16 cellular contexts compared by ENCODE assay signal in genomic region chr11:68498903-68499883, GRCh38. TPM values are rescaled to one million over a fixed set of nuclear protein-coding genes. Genes with fewer than 3 reads are reported as not detected.
DNase-seq lines count a peak whose midpoint lies in the region; ATAC-seq, FAIRE-seq and TF ChIP-seq lines count a peak whose summit lies in the region.
"Had no signal": no experiment of that assay in that cellular context is flagged by ENCODE, and none has a peak within 500 bp of the region (broad histone marks: within the 10 kb centered on the region; RNA-seq: fewer than 3 reads in every experiment).

No MANE protein-coding gene starts in this region.

- H3K9me3 ChIP-seq in CD4-positive, CD25-positive, alpha-beta regulatory T cell (ENCODE audit: control insufficient read depth in 2 of 2, low read length in 2 of 2) = no peaks in the 10 kb centered on the region
- H3K9me3 ChIP-seq in GM12878 (replicated peaks; ENCODE audit: control insufficient read depth, insufficient read depth, low read length) (no peaks in the 10 kb centered on the region), PC-3 (ENCODE audit: low read length) (no peaks in the 10 kb centered on the region)
- no peaks in the 10 kb centered on the region for H3K9me3 ChIP-seq in effector memory CD4-positive, alpha-beta T cell (ENCODE audit: control insufficient read depth, low read length)
- H3K9me3 ChIP-seq: HAP-1, heart right ventricle, Peyer's patch had no signal

- H3K4me3 ChIP-seq in CD4-positive, CD25-positive, alpha-beta regulatory T cell (ENCODE audit: low read depth, low read length) = peak overlapping the region; percentile 11
- peak overlapping the region; percentile 44 for H3K4me3 ChIP-seq in GM12878
- no peak overlapping the region for H3K4me3 ChIP-seq in effector memory CD4-positive, alpha-beta T cell (ENCODE audit: insufficient read depth, low read depth, low read length, poor library complexity, severe bottlenecking)
- no peak overlapping the region for H3K4me3 ChIP-seq in PC-3 (ENCODE audit: low read length)
- H3K4me3 ChIP-seq: HAP-1, heart right ventricle, Peyer's patch had no signal

- H3K9ac ChIP-seq in GM12878 (ENCODE audit: control insufficient read depth, insufficient read depth, low read length) = 0 out of 2 replicates have a peak overlapping the region, but pooled peaks have one; percentile 3
- no peak overlapping the region for H3K9ac ChIP-seq in PC-3 (ENCODE audit: low read length)

- peak overlapping the region; percentile 49 to 86 (median 75) for H3K27ac Mint-ChIP-seq in CD4-positive, CD25-positive, alpha-beta regulatory T cell
- H3K27ac Mint-ChIP-seq in naive thymus-derived CD8-positive, alpha-beta T cell = peak overlapping the region in 8 of 10 donors; percentile 6 to 81 (median 48)
- H3K27ac Mint-ChIP-seq: activated CD8-positive, alpha-beta memory T cell treated with anti-CD3 and anti-CD28 coated beads, Interleukin-2, amount 10 ng/mL, durations not matched to agents 7 days and 5 days had no signal

- no peak for DNase-seq in CD4-positive, CD25-positive, alpha-beta regulatory T cell
- DNase-seq in GM19239 (ENCODE audit: insufficient read length, low spot score) (no peak), GM12878 (ENCODE audit: low read depth, low spot score) (peak; percentile 24), PC-3 (no peak), T1000 (lab: John Stamatoyannopoulos, UW) (no peak)
- no peak for DNase-seq in naive thymus-derived CD8-positive, alpha-beta T cell
- DNase-seq in effector memory CD4-positive, alpha-beta T cell = no peak
- DNase-seq in activated naive CD4-positive, alpha-beta T cell treated with anti-CD3 and anti-CD28 coated beads, Interleukin-2, amount 50 U/mL, for 16 hours = no peak
- DNase-seq: activated CD8-positive, alpha-beta memory T cell treated with anti-CD3 and anti-CD28 coated beads, Interleukin-2, amount 10 ng/mL, durations not matched to agents 7 days and 5 days; DMS79 treated with DMSO at 0.1 percent for 48 hours; kidney; Peyer's patch; stimulated activated CD4-positive, alpha-beta T cell treated with anti-CD3 and anti-CD28 coated beads, Interleukin-12 subunit alpha, Interleukin-12 subunit beta, amount 100 ng/mL, for 4 hours had no signal

- H3K27ac ChIP-seq in CD4-positive, CD25-positive, alpha-beta regulatory T cell (ENCODE audit: insufficient read depth, low read length, poor library complexity, severe bottlenecking) = no peak overlapping the region
- H3K27ac ChIP-seq in GM12878 (ENCODE audit: control insufficient read depth, insufficient read depth) (peak overlapping the region; percentile 54), PC-3 (ENCODE audit: low read length) (no peak overlapping the region)
- no peak overlapping the region for H3K27ac ChIP-seq in effector memory CD4-positive, alpha-beta T cell (ENCODE audit: insufficient read depth, low read length, poor library complexity, severe bottlenecking)
- H3K27ac ChIP-seq: Peyer's patch had no signal

- no peak for TF ChIP-seq EP300 in GM12878 (IDR thresholded peaks at IDR 0.05; ENCODE audit: borderline replicate concordance in 1 of 2, control insufficient read depth in 1 of 2, low read depth in 2 of 2, low read length in 2 of 2)

- H3K4me1 Mint-ChIP-seq in CD4-positive, CD25-positive, alpha-beta regulatory T cell = peaks cover 59 to 93% (median 74%) of the 10 kb centered on the region in 4 donors
- peaks cover 42 to 92% (median 89%) of the 10 kb centered on the region in 4 donors for H3K4me1 Mint-ChIP-seq in naive thymus-derived CD8-positive, alpha-beta T cell

- peaks cover 96% of the 10 kb centered on the region for H3K79me2 ChIP-seq in GM12878 (ENCODE audit: control insufficient read depth, insufficient read depth, low read length)
- H3K79me2 ChIP-seq in PC-3 (ENCODE audit: low read length) = peaks cover 98% of the 10 kb centered on the region

- no peak for TF ChIP-seq POLR2A in GM12878 (IDR thresholded peaks at IDR 0.05; ENCODE audit: low read depth, low read length)

- in situ Hi-C loops in GM12878 (cut with MboI) = no loop called here

- no TSS peak for BruUV-seq in GM12878 (replicated peaks; lab: Mats Ljungman, UMichigan)
- BruUV-seq in PC-3 (replicated peaks; lab: Mats Ljungman, UMichigan) = no TSS peak

- peaks cover 4% of the 10 kb centered on the region for H3K36me3 Mint-ChIP-seq in CD4-positive, CD25-positive, alpha-beta regulatory T cell
- peaks cover 0 to 9% (median 0%) of the 10 kb centered on the region in 3 donors for H3K36me3 Mint-ChIP-seq in naive thymus-derived CD8-positive, alpha-beta T cell

- RAD21 ChIA-PET in GM12878 (lab: Charles Lee; ENCODE audit: unreplicated experiment) = interaction anchor here (0.7 to 1.0 kb wide), 3 partner anchors 14 to 36 kb away, joined by 3 to 6 read pairs (median 3); no protein-coding TSS in a partner anchor

- FAIRE-seq in GM19239 (lab: Jason Lieb, UNC) (peak; percentile 68), GM12878 (lab: Jason Lieb, UNC) (peak; percentile 49)
- FAIRE-seq: kidney had no signal

- no peak for TF ChIP-seq RAD21 in GM12878 (IDR thresholded peaks at IDR 0.05; ENCODE audit: insufficient read depth, low read depth, low read length)

- H3K9me2 ChIP-seq in PC-3 (replicated peaks; ENCODE audit: low read length) = no peaks in the 10 kb centered on the region

- TF ChIP-seq CTCF in GM12878 (IDR thresholded peaks at IDR 0.05 in 2 of 3, conservative IDR thresholded peaks at IDR 0.05 in 1 of 3; ENCODE audit: control insufficient read depth in 2 of 3, extremely low read depth in 1 of 3, insufficient read depth in 1 of 3, low read depth in 3 of 3, low read length in 3 of 3) (no peak), PC-3 (conservative IDR thresholded peaks at IDR 0.05; ENCODE audit: low read depth, low read length) (no peak)

- H2AFZ ChIP-seq in GM12878 (ENCODE audit: control insufficient read depth, low read depth, low read length) (no peak overlapping the region), PC-3 (ENCODE audit: low read length) (no peak overlapping the region)

- H3K27me3 ChIP-seq in CD4-positive, CD25-positive, alpha-beta regulatory T cell (ENCODE audit: control insufficient read depth, insufficient read depth, low read length) = no peaks in the 10 kb centered on the region
- no peaks in the 10 kb centered on the region for H3K27me3 ChIP-seq in GM12878 (replicated peaks in 1 of 2; ENCODE audit: control insufficient read depth in 2 of 2, insufficient read depth in 2 of 2, low read length in 1 of 2)
- no peaks in the 10 kb centered on the region for H3K27me3 ChIP-seq in effector memory CD4-positive, alpha-beta T cell (replicated peaks; ENCODE audit: control insufficient read depth, insufficient read depth, low read length, poor library complexity, severe bottlenecking)
- no peaks in the 10 kb centered on the region for H3K27me3 ChIP-seq in PC-3 (ENCODE audit: low read length)
- H3K27me3 ChIP-seq: heart right ventricle, Peyer's patch had no signal

- POLR2A ChIA-PET in GM12878 (lab: Charles Lee) (interaction anchor here (0.6 to 1.1 kb wide), 2 partner anchors 17 to 26 kb away, joined by 3 read pairs; no protein-coding TSS in a partner anchor), PC-3 (lab: Charles Lee; ENCODE audit: unreplicated experiment) (no interaction called here)
- POLR2A ChIA-PET in naive thymus-derived CD8-positive, alpha-beta T cell (lab: Charles Lee) = no interaction called here

- SMC1A ChIA-PET in GM12878 (lab: Charles Lee; ENCODE audit: uncharacterized antibody, unreplicated experiment) = interaction anchor here (0.6 to 2.1 kb wide), 7 partner anchors 10 to 47 kb away, joined by 3 to 6 read pairs (median 4); partner anchors contain the start of gene PPP6R3

- peak overlapping the region in 3 of 4 donors; percentile 27 to 57 (median 44) for H3K4me3 Mint-ChIP-seq in CD4-positive, CD25-positive, alpha-beta regulatory T cell
- H3K4me3 Mint-ChIP-seq in naive thymus-derived CD8-positive, alpha-beta T cell = peak overlapping the region in 7 of 10 donors; percentile 19 to 61 (median 45)
- H3K4me3 Mint-ChIP-seq: activated CD8-positive, alpha-beta memory T cell treated with anti-CD3 and anti-CD28 coated beads, Interleukin-2, amount 10 ng/mL, durations not matched to agents 7 days and 5 days; brain had no signal

- no peak for ATAC-seq in CD4-positive, CD25-positive, alpha-beta regulatory T cell (ENCODE audit: low read depth in 2 of 2)
- ATAC-seq in GM12878 (peak; percentile 70), PC-3 (no peak)
- ATAC-seq in naive thymus-derived CD8-positive, alpha-beta T cell = no peak
- ATAC-seq: activated CD8-positive, alpha-beta memory T cell treated with anti-CD3 and anti-CD28 coated beads, Interleukin-2, amount 10 ng/mL, durations not matched to agents 7 days and 5 days had no signal

- WGBS in GM12878 (ENCODE audit: insufficient coverage, insufficient replicate concordance, low lambda C conversion rate, missing lambda C conversion rate) = 32% methylated on average over 11 of the region's 11 CpGs

- peaks cover 0 to 1% (median 0%) of the 10 kb centered on the region in 7 donors for H3K9me3 Mint-ChIP-seq in CD4-positive, CD25-positive, alpha-beta regulatory T cell
- no peaks in the 10 kb centered on the region for H3K9me3 Mint-ChIP-seq in naive thymus-derived CD8-positive, alpha-beta T cell

- peaks cover 29% of the 10 kb centered on the region for H3K4me1 ChIP-seq in CD4-positive, CD25-positive, alpha-beta regulatory T cell (ENCODE audit: control insufficient read depth, insufficient read depth, low read length, poor library complexity, severe bottlenecking)
- H3K4me1 ChIP-seq in GM12878 (ENCODE audit: control insufficient read depth, insufficient read depth, low read length) (peaks cover 55% of the 10 kb centered on the region), PC-3 (ENCODE audit: insufficient read depth, low read length) (no peaks in the 10 kb centered on the region)
- peaks cover 23% of the 10 kb centered on the region for H3K4me1 ChIP-seq in effector memory CD4-positive, alpha-beta T cell (ENCODE audit: control insufficient read depth, insufficient read depth, low read length, poor library complexity, severe bottlenecking)

- H4K20me1 ChIP-seq in GM12878 (ENCODE audit: control insufficient read depth, insufficient read depth) = peaks cover 3% of the 10 kb centered on the region; the same call in 1 of the 2 replicates
- peaks cover 75% of the 10 kb centered on the region for H4K20me1 ChIP-seq in PC-3 (ENCODE audit: low read length)

- CTCF ChIA-PET in GM12878 (lab: Yijun Ruan, JAX) = no interaction called here
- CTCF ChIA-PET in PC-3 (lab: Charles Lee) = no interaction called here

- H3K4me2 ChIP-seq in GM12878 (ENCODE audit: control insufficient read depth, insufficient read depth) (peak overlapping the region; percentile 57), PC-3 (ENCODE audit: low read length) (no peak overlapping the region)

- H3F3A ChIP-seq in PC-3 (ENCODE audit: low read length, unreplicated experiment) = no peaks in the 10 kb centered on the region

- intact Hi-C loops in GM12878 (cut with micrococcal nuclease; ENCODE audit: unreplicated experiment) (no loop called here), PC-3 (cut with micrococcal nuclease) (no loop called here)

- H3K27me3 Mint-ChIP-seq in CD4-positive, CD25-positive, alpha-beta regulatory T cell = no peaks in the 10 kb centered on the region
- no peaks in the 10 kb centered on the region for H3K27me3 Mint-ChIP-seq in naive thymus-derived CD8-positive, alpha-beta T cell
- H3K27me3 Mint-ChIP-seq: activated CD8-positive, alpha-beta memory T cell treated with anti-CD3 and anti-CD28 coated beads, Interleukin-2, amount 10 ng/mL, durations not matched to agents 7 days and 5 days; brain had no signal

- no peaks in the 10 kb centered on the region for H3K36me3 ChIP-seq in CD4-positive, CD25-positive, alpha-beta regulatory T cell (ENCODE audit: control insufficient read depth, insufficient read depth, low read length)
- H3K36me3 ChIP-seq in GM12878 (ENCODE audit: control insufficient read depth in 2 of 2, insufficient read depth in 2 of 2, low read length in 1 of 2) = peaks cover 0 to 4% of the 10 kb centered on the region in 2 experiments; a peak in 1 of 4 replicates
- no peaks in the 10 kb centered on the region for H3K36me3 ChIP-seq in effector memory CD4-positive, alpha-beta T cell (ENCODE audit: control insufficient read depth, insufficient read depth, low read length)
- H3K36me3 ChIP-seq in PC-3 (ENCODE audit: low read depth, low read length) = no peaks in the 10 kb centered on the region
- H3K36me3 ChIP-seq: HAP-1, heart right ventricle, Peyer's patch had no signal

RNA-seq across cellular contexts. Expression of gene PPP6R3, which starts 38.6 kb away (rescaled TPM):
- 172 TPM for total RNA-seq in CD4-positive, CD25-positive, alpha-beta regulatory T cell
- 10 to 100 TPM; 46.7 to 54.5 (median 50.3) TPM for polyA plus RNA-seq in CD4-positive, CD25-positive, alpha-beta regulatory T cell
- total RNA-seq in GM12878 (2013; cell fraction: nucleolus; rRNA removed) = 452 and 473 TPM in 2 replicates
- total RNA-seq in GM12878 (2014; rRNA removed) = 122 and 124 TPM in 2 replicates
- 122 and 123 TPM in 2 replicates for total RNA-seq in GM12878 (2014; rRNA removed; fragmentation: Illumina TruSeq; extraction: Trizol)
- total RNA-seq in GM12878 (2021) = 93.5 and 94.5 TPM in 2 replicates
- polyA plus RNA-seq in GM12878 (2011; ENCODE audit: low read depth) = 24.0 TPM
- 70.6 and 96.9 TPM in 2 replicates for polyA plus RNA-seq in GM12878 (2011; rRNA removed)
- 33.9 and 34.0 TPM in 2 replicates for polyA plus RNA-seq in GM12878 (2011; cell fraction: cytosol; rRNA removed)
- polyA plus RNA-seq in GM12878 (2011; cell fraction: nucleus; rRNA removed) = 114 and 120 TPM in 2 replicates
- polyA plus RNA-seq in GM12878 (2012) = 39.9 and 44.1 TPM in 2 replicates
- 77.6 and 80.1 TPM in 2 replicates for polyA plus RNA-seq in GM12878 (2014; fragmentation: Illumina TruSeq; extraction: Trizol)
- polyA plus RNA-seq in GM12878 (2014; fragmentation: Nextera tagmentation; extraction: Ambion mirVana) = 10 to 100 TPM; 12.4 to 32.0 TPM
- 57.0 and 61.7 TPM in 2 replicates for polyA plus RNA-seq in GM12878 (2014; rRNA removed)
- 10 to 100 TPM; 68.6 to 83.0 TPM for polyA plus RNA-seq in GM12878 (2016; fragmentation: Nextera tagmentation; extraction: Ambion mirVana)
- 108 and 119 TPM in 2 replicates for polyA minus RNA-seq in GM12878 (2011; rRNA and poly(A)+ RNA removed)
- polyA minus RNA-seq in GM12878 (2011; cell fraction: cytosol; rRNA and poly(A)+ RNA removed) = 45.0 and 54.5 TPM in 2 replicates
- polyA minus RNA-seq in GM12878 (2011; cell fraction: nucleus; rRNA and poly(A)+ RNA removed) = 124 and 149 TPM in 2 replicates
- total RNA-seq in naive thymus-derived CD8-positive, alpha-beta T cell = 100 to 1,000 TPM; 154 to 169 TPM
- 10 to 100 TPM; 44.0 to 46.6 (median 45.1) TPM for polyA plus RNA-seq in naive thymus-derived CD8-positive, alpha-beta T cell
- total RNA-seq in PC-3 (2014; rRNA removed) = 147 and 171 TPM in 2 replicates

Comparison
In these comparisons a context has a peak if more than half of its experiments do, and no peak if none do; other contexts are left out.
1. H3K4me3 ChIP-seq: peak in CD4-positive, CD25-positive, alpha-beta regulatory T cell (single experiment) and GM12878 (single experiment); none in effector memory CD4-positive, alpha-beta T cell (single experiment) and PC-3 (single experiment).